In the genomic region with DNA sequence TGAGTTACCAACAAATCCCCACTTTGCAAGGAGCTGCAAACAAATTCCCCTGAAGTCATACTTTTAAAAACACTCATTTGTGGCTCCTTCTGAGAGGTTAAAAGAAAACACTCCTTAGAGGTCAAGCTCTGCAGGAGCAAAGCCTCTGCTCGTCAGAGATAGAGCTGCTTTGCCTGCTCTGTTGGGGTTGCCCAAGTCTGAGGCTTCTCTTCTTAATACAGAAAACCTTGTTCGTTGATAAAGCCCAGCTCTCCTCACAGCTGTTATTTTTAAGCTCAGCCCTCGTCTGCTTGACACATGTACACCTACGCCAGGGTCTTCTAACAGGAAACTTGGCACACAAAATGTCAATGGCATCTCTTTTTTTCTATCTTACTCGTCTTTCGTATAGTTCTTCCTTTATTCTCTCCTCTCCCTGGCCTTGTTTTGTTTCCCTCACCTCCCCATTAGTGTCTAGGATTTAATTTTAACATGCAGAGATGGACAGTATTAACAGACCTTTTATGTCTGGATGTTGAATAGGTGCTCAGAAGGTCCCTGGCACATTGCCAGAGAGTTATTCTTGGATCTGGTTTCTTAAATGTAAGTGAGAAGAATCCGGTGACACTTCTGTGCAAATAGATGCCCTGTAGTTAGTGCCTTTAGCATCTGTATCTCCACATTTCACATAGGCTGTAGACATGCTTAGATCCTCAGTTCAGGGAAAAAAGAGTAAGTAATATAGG, we compare ENCODE assay signal across 20 cellular contexts.
DNase-seq lines count a peak whose midpoint lies in the region; ATAC-seq and TF ChIP-seq lines count a peak whose summit lies in the region.
"Had no signal": no experiment of that assay in that cellular context is flagged by ENCODE, and none has a peak within 500 bp of the region (broad histone marks: within the 10 kb centered on the region; RNA-seq: fewer than 3 reads in every experiment).

No MANE protein-coding gene starts in this region.

- no peak overlapping the region for H2AFZ ChIP-seq in osteoblast (ENCODE audit: low read length)

- peaks cover 0 to 3% (median 2%) of the 10 kb centered on the region in 3 donors for H3K27me3 Mint-ChIP-seq in immature natural killer cell (ENCODE audit: low read depth in 3 of 3)
- H3K27me3 Mint-ChIP-seq: activated naive CD4-positive, alpha-beta T cell treated with anti-CD3 and anti-CD28 coated beads, Interleukin-2, amount 10 ng/mL, durations not matched to agents 7 days and 5 days had no signal

- H3K79me2 ChIP-seq in osteoblast (ENCODE audit: insufficient read depth, low read length), result no peaks in the 10 kb centered on the region

- no peak overlapping the region for H3K27ac Mint-ChIP-seq in immature natural killer cell
- H3K27ac Mint-ChIP-seq: activated naive CD4-positive, alpha-beta T cell treated with anti-CD3 and anti-CD28 coated beads, Interleukin-2, amount 10 ng/mL, durations not matched to agents 7 days and 5 days had no signal

- TF ChIP-seq CTCF in coronary artery (IDR thresholded peaks at IDR 0.05), result no peak
- no peak for TF ChIP-seq CTCF in osteoblast (IDR thresholded peaks at IDR 0.05; ENCODE audit: extremely low read depth, low read depth, low read length)

- H3K4me2 ChIP-seq in osteoblast (ENCODE audit: insufficient read depth, low read length), result peak overlapping the region; percentile 17

- no peaks in the 10 kb centered on the region for H3K27me3 ChIP-seq in osteoblast (ENCODE audit: insufficient read depth, low read length)
- H3K27me3 ChIP-seq: MG63, thyroid gland had no signal

- H3K9me3 Mint-ChIP-seq in immature natural killer cell, result peaks cover 0 to 8% (median 4%) of the 10 kb centered on the region in 6 donors
- H3K9me3 Mint-ChIP-seq: activated naive CD4-positive, alpha-beta T cell treated with anti-CD3 and anti-CD28 coated beads, Interleukin-2, amount 10 ng/mL, durations not matched to agents 7 days and 5 days had no signal

- H3K27ac ChIP-seq in coronary artery (peak overlapping the region in 1 of 2 donors; percentile 44), osteoblast (ENCODE audit: low read depth, low read length) (no peak overlapping the region)
- H3K27ac ChIP-seq: 22Rv1, prostate gland, thyroid gland had no signal

- H3K9me3 ChIP-seq in osteoblast (ENCODE audit: low read depth, low read length), result no peaks in the 10 kb centered on the region
- H3K9me3 ChIP-seq: MG63, prostate gland, thyroid gland had no signal

- no peaks in the 10 kb centered on the region for H3K36me3 Mint-ChIP-seq in immature natural killer cell
- H3K36me3 Mint-ChIP-seq: activated naive CD4-positive, alpha-beta T cell treated with anti-CD3 and anti-CD28 coated beads, Interleukin-2, amount 10 ng/mL, durations not matched to agents 7 days and 5 days had no signal

- H3K4me1 ChIP-seq in osteoblast (ENCODE audit: insufficient read depth, low read length), result no peaks in the 10 kb centered on the region
- H3K4me1 ChIP-seq: prostate gland had no signal

- DNase-seq in DMS 273 (lab: John Stamatoyannopoulos, UW; ENCODE audit: unreplicated experiment) (peak; percentile 39), DMS 273 treated with DMSO at 0.1 percent for 48 hours (lab: John Stamatoyannopoulos, UW) (no peak), NCI-H345 (lab: John Stamatoyannopoulos, UW) (peak; percentile 32), coronary artery (ENCODE audit: low spot score) (no peak), osteoblast (ENCODE audit: insufficient read length, low spot score, missing footprints) (no peak), immature natural killer cell (no peak)
- DNase-seq in stimulated activated CD4-positive, alpha-beta T cell treated with anti-CD3 and anti-CD28 coated beads, Interleukin-4, amount 100 ng/mL, for 1 hour, result no peak
- DNase-seq: activated CD4-positive, CD25-positive, alpha-beta regulatory T cell treated with anti-CD3 and anti-CD28 coated beads, Interleukin-2, amount 50 U/mL, for 72 hours; activated CD8-positive, alpha-beta memory T cell treated with anti-CD3 and anti-CD28 coated beads, Interleukin-2, amount 50 U/mL, for 4 hours; activated naive CD4-positive, alpha-beta T cell treated with anti-CD3 and anti-CD28 coated beads, Interleukin-2, amount 10 ng/mL, durations not matched to agents 7 days and 5 days; central memory CD4-positive, alpha-beta T cell; head of caudate nucleus; MG63; NCI-H226; T-helper 1 cell had no signal

- no peaks in the 10 kb centered on the region for H4K20me1 ChIP-seq in osteoblast (ENCODE audit: insufficient read depth, low read length)

- H3K36me3 ChIP-seq in osteoblast (ENCODE audit: insufficient read depth, low read length), result no peaks in the 10 kb centered on the region
- H3K36me3 ChIP-seq: MG63, prostate gland, thyroid gland had no signal

- H3K4me3 ChIP-seq in coronary artery (peak overlapping the region; percentile 46), osteoblast (ENCODE audit: insufficient read depth, low read length) (no peak overlapping the region)
- H3K4me3 ChIP-seq: MG63, prostate gland, thyroid gland had no signal

- H3K4me1 Mint-ChIP-seq in immature natural killer cell, result no peaks in the 10 kb centered on the region
- H3K4me1 Mint-ChIP-seq: activated naive CD4-positive, alpha-beta T cell treated with anti-CD3 and anti-CD28 coated beads, Interleukin-2, amount 10 ng/mL, durations not matched to agents 7 days and 5 days had no signal

- no peak overlapping the region for H3K4me3 Mint-ChIP-seq in immature natural killer cell
- H3K4me3 Mint-ChIP-seq: activated naive CD4-positive, alpha-beta T cell treated with anti-CD3 and anti-CD28 coated beads, Interleukin-2, amount 10 ng/mL, durations not matched to agents 7 days and 5 days had no signal

- ATAC-seq in HG03457 (IDR thresholded peaks at IDR 0.05; ENCODE audit: unreplicated experiment), result no peak
- ATAC-seq: Panc1 had no signal

Comparison
In these comparisons a context has a peak if more than half of its experiments do, and no peak if none do; other contexts are left out.
1. DNase-seq: peak in DMS 273 (single experiment) and NCI-H345 (single experiment); none in DMS 273 treated with DMSO at 0.1 percent for 48 hours (single experiment), coronary artery (single experiment), osteoblast (single experiment), immature natural killer cell (0 of 3) and stimulated activated CD4-positive, alpha-beta T cell treated with anti-CD3 and anti-CD28 coated beads, Interleukin-4, amount 100 ng/mL, for 1 hour (single experiment).